In genomic region chr7:50335230-50335794, GRCh38 we compare ENCODE assay signal across 24 cellular contexts. TPM values are rescaled to one million over a fixed set of nuclear protein-coding genes. Genes with fewer than 3 reads are reported as not detected.
A peak's percentile ranks its signal among the peaks of the same experiment; 100 is the strongest.
DNase-seq lines count a peak whose midpoint lies in the region; ATAC-seq, FAIRE-seq and TF ChIP-seq lines count a peak whose summit lies in the region.
"Had no signal": no experiment of that assay in that cellular context is flagged by ENCODE, and none has a peak within 500 bp of the region (broad histone marks: within the 10 kb centered on the region; RNA-seq: fewer than 3 reads in every experiment).

No MANE protein-coding gene starts in this region.

- intact Hi-C loops in naive thymus-derived CD4-positive, alpha-beta T cell (cut with micrococcal nuclease), result no loop called here

- H2AFZ ChIP-seq in SU-DHL-6 (ENCODE audit: low read depth, low read length, severe bottlenecking), result no peak overlapping the region
- H2AFZ ChIP-seq: parathyroid adenoma had no signal

- H3K27ac ChIP-seq in BLaER1 (peak overlapping the region; percentile 54), SU-DHL-6 (ENCODE audit: low read depth, low read length) (peak overlapping the region; percentile 94)
- H3K27ac ChIP-seq in naive thymus-derived CD4-positive, alpha-beta T cell (ENCODE audit: low read depth, low read length), result peak overlapping the region; percentile 93
- H3K27ac ChIP-seq: breast epithelium, parathyroid adenoma, thoracic aorta, uterus had no signal

- H3K4me1 ChIP-seq in BLaER1, result peaks cover 100% of the 10 kb centered on the region
- H3K4me1 ChIP-seq in naive thymus-derived CD4-positive, alpha-beta T cell (ENCODE audit: control insufficient read depth in 2 of 2, insufficient read depth in 2 of 2, low read length in 2 of 2), result peaks cover 99% of the 10 kb centered on the region in 2 donors
- H3K4me1 ChIP-seq: breast epithelium, uterus had no signal

- peak overlapping the region; percentile 97 for H3K4me2 ChIP-seq in BLaER1
- peak overlapping the region; percentile 63 for H3K4me2 ChIP-seq in SU-DHL-6 (ENCODE audit: low read depth, low read length, poor library complexity, severe bottlenecking)

- TF ChIP-seq CTCF in SU-DHL-6 (IDR thresholded peaks at IDR 0.05; ENCODE audit: insufficient read depth, low read length, poor library complexity, severe bottlenecking), result no peak
- no peak for TF ChIP-seq CTCF in chondrocyte (IDR thresholded peaks at IDR 0.05)

- DNase-seq in GM12891 (ENCODE audit: insufficient read length, low spot score), result no peak
- no peak for DNase-seq in naive thymus-derived CD4-positive, alpha-beta T cell
- DNase-seq in chondrocyte (ENCODE audit: low spot score), result no peak
- no peak for DNase-seq in NOMO-1 treated with dmso at 0.1 percent for 144 hours (lab: John Stamatoyannopoulos, UW; ENCODE audit: unreplicated experiment)
- no peak for DNase-seq in NCI-H510A (lab: John Stamatoyannopoulos, UW)
- DNase-seq in NCI-H1092 (lab: John Stamatoyannopoulos, UW), result no peak
- DNase-seq: hypothalamus, left cardiac atrium, NCI-H1417 treated with DMSO at 0.1 percent for 48 hours, NCI-H2029 treated with DMSO at 0.1 percent for 48 hours, SIG-M5, uterus had no signal

- no peak overlapping the region for H3K4me3 Mint-ChIP-seq in naive thymus-derived CD4-positive, alpha-beta T cell
- no peak overlapping the region for H3K4me3 Mint-ChIP-seq in chondrocyte (ENCODE audit: unreplicated experiment)
- H3K4me3 Mint-ChIP-seq: stimulated activated naive CD8-positive, alpha-beta T cell treated with anti-CD3 and anti-CD28 coated beads, Interleukin-15, Interleukin-2, amounts not matched to agents 100 ng/mL and 50 ng/mL, for 24 hours had no signal

- H4K20me1 ChIP-seq in BLaER1, result peaks cover 41% of the 10 kb centered on the region
- H4K20me1 ChIP-seq in SU-DHL-6 (ENCODE audit: low read depth, low read length), result no peaks in the 10 kb centered on the region

- POLR2A ChIA-PET in naive thymus-derived CD4-positive, alpha-beta T cell (lab: Charles Lee), result interaction anchor here (1.2 to 43.0 kb wide), 4 partner anchors 23 to 129 kb away, joined by 4 to 2368 read pairs (median 667); partner anchors contain the start of gene IKZF1

- peaks cover 7 to 47% (median 26%) of the 10 kb centered on the region in 5 donors for H3K36me3 Mint-ChIP-seq in naive thymus-derived CD4-positive, alpha-beta T cell
- H3K36me3 Mint-ChIP-seq in chondrocyte (ENCODE audit: low read depth), result no peaks in the 10 kb centered on the region

- H3K27me3 ChIP-seq in BLaER1 (no peaks in the 10 kb centered on the region), SU-DHL-6 (ENCODE audit: low read length) (no peaks in the 10 kb centered on the region)
- no peaks in the 10 kb centered on the region for H3K27me3 ChIP-seq in naive thymus-derived CD4-positive, alpha-beta T cell (ENCODE audit: control insufficient read depth in 2 of 2, insufficient read depth in 2 of 2, low read length in 2 of 2)
- H3K27me3 ChIP-seq: breast epithelium, uterus had no signal

- peaks cover 0 to 70% (median 24%) of the 10 kb centered on the region in 7 donors for H3K4me1 Mint-ChIP-seq in naive thymus-derived CD4-positive, alpha-beta T cell
- H3K4me1 Mint-ChIP-seq in chondrocyte (ENCODE audit: low read depth), result no peaks in the 10 kb centered on the region

- peaks cover 80% of the 10 kb centered on the region for H3F3A ChIP-seq in SU-DHL-6 (ENCODE audit: insufficient read depth)

- H3K9ac ChIP-seq in BLaER1 (peak overlapping the region; percentile 26; the same call in 1 of the 2 replicates), SU-DHL-6 (ENCODE audit: low read length) (peak overlapping the region; percentile 53)
- H3K9ac ChIP-seq: parathyroid adenoma had no signal

- H3K9me3 ChIP-seq in BLaER1 (no peaks in the 10 kb centered on the region), SU-DHL-6 (ENCODE audit: insufficient read depth, low read length) (no peaks in the 10 kb centered on the region)
- no peaks in the 10 kb centered on the region for H3K9me3 ChIP-seq in naive thymus-derived CD4-positive, alpha-beta T cell (ENCODE audit: control insufficient read depth in 2 of 3, low read length in 3 of 3)
- H3K9me3 ChIP-seq: breast epithelium, HAP-1, thoracic aorta, uterus had no signal

- no peak overlapping the region for H3K27ac Mint-ChIP-seq in naive thymus-derived CD4-positive, alpha-beta T cell
- no peak overlapping the region for H3K27ac Mint-ChIP-seq in chondrocyte (ENCODE audit: unreplicated experiment)
- H3K27ac Mint-ChIP-seq: activated T-helper 2 cell treated with anti-CD3 and anti-CD28 coated beads, Interferon-gamma antibody, Interleukin-2, Interleukin-4, amounts not matched to agents 10 μg/mL and 5 μg/mL and 100 μg/mL, durations not matched to agents 14 hours and 24 hours and 36 hours; stimulated activated naive CD8-positive, alpha-beta T cell treated with anti-CD3 and anti-CD28 coated beads, Interleukin-15, Interleukin-2, amounts not matched to agents 100 ng/mL and 50 ng/mL, for 24 hours had no signal

- TF ChIP-seq POLR2A in GM12891 (IDR thresholded peaks at IDR 0.05; ENCODE audit: low read depth, low read length), result no peak

- peaks cover 0 to 3% (median 0%) of the 10 kb centered on the region in 11 donors for H3K9me3 Mint-ChIP-seq in naive thymus-derived CD4-positive, alpha-beta T cell
- H3K9me3 Mint-ChIP-seq in chondrocyte (ENCODE audit: low read depth), result no peaks in the 10 kb centered on the region
- H3K9me3 Mint-ChIP-seq: activated naive CD4-positive, alpha-beta T cell treated with anti-CD3 and anti-CD28 coated beads, Interleukin-2, amount 50 U/mL, for 24 hours; activated T-helper 2 cell treated with anti-CD3 and anti-CD28 coated beads, Interferon-gamma antibody, Interleukin-2, Interleukin-4, amounts not matched to agents 10 μg/mL and 5 μg/mL and 100 μg/mL, durations not matched to agents 14 hours and 24 hours and 36 hours; stimulated activated naive CD8-positive, alpha-beta T cell treated with anti-CD3 and anti-CD28 coated beads, Interleukin-15, Interleukin-2, amounts not matched to agents 100 ng/mL and 50 ng/mL, for 24 hours had no signal

- no peaks in the 10 kb centered on the region for H3K27me3 Mint-ChIP-seq in naive thymus-derived CD4-positive, alpha-beta T cell
- H3K27me3 Mint-ChIP-seq in chondrocyte (ENCODE audit: low read depth), result peaks cover 15% of the 10 kb centered on the region
- H3K27me3 Mint-ChIP-seq: activated naive CD4-positive, alpha-beta T cell treated with anti-CD3 and anti-CD28 coated beads, Interleukin-2, amount 50 U/mL, for 24 hours; stimulated activated naive CD8-positive, alpha-beta T cell treated with anti-CD3 and anti-CD28 coated beads, Interleukin-15, Interleukin-2, amounts not matched to agents 100 ng/mL and 50 ng/mL, for 24 hours had no signal

- FAIRE-seq in GM12891 (lab: Jason Lieb, UNC), result no peak
- FAIRE-seq: A204.1, RCC 7860 had no signal

- H3K79me2 ChIP-seq in SU-DHL-6 (ENCODE audit: insufficient read depth, low read length), result peaks cover 92% of the 10 kb centered on the region
- H3K79me2 ChIP-seq: parathyroid adenoma had no signal

- CTCF ChIA-PET in naive thymus-derived CD4-positive, alpha-beta T cell (lab: Charles Lee), result interaction anchor here (0.9 to 1.5 kb wide), 6 partner anchors 14 to 130 kb away, joined by 3 to 7 read pairs (median 4); no protein-coding TSS in a partner anchor

- ATAC-seq in naive thymus-derived CD4-positive, alpha-beta T cell, result no peak

- H3K9me2 ChIP-seq in SU-DHL-6 (replicated peaks; ENCODE audit: insufficient read depth, low read length), result no peaks in the 10 kb centered on the region

- H3K4me3 ChIP-seq in BLaER1 (no peak overlapping the region), SU-DHL-6 (ENCODE audit: insufficient read depth, low read length, poor library complexity, severe bottlenecking) (no peak overlapping the region)
- peak overlapping the region; percentile 29 for H3K4me3 ChIP-seq in naive thymus-derived CD4-positive, alpha-beta T cell (ENCODE audit: low read length)
- H3K4me3 ChIP-seq: breast epithelium, HAP-1, thoracic aorta, uterus had no signal

- peaks cover 56% of the 10 kb centered on the region for H3K36me3 ChIP-seq in BLaER1
- no peaks in the 10 kb centered on the region for H3K36me3 ChIP-seq in SU-DHL-6 (ENCODE audit: low read length)
- no peaks in the 10 kb centered on the region for H3K36me3 ChIP-seq in naive thymus-derived CD4-positive, alpha-beta T cell (ENCODE audit: control insufficient read depth in 2 of 3, insufficient read depth in 3 of 3, low read length in 3 of 3)
- H3K36me3 ChIP-seq: breast epithelium, HAP-1, thoracic aorta, uterus had no signal

TF ChIP-seq in GM12891, 5 proteins besides CTCF, POLR2A, EP300 and RAD21:
- TF ChIP-seq POLR2AphosphoS5 (IDR thresholded peaks at IDR 0.05; ENCODE audit: low read depth, low read length), result no peak
- 0 out of 2 replicates have a peak, but pooled peaks have one; percentile 25 for TF ChIP-seq POU2F2 (IDR thresholded peaks at IDR 0.05; ENCODE audit: low read depth, low read length)
- TF ChIP-seq SPI1 (IDR thresholded peaks at IDR 0.05; ENCODE audit: low read depth, low read length), result no peak
- TF ChIP-seq TAF1 (IDR thresholded peaks at IDR 0.05; ENCODE audit: low read depth, low read length), result no peak

RNA-seq across cellular contexts. Expression of gene IKZF1, which starts 30.8 kb away (rescaled TPM):
- polyA plus RNA-seq in GM12891 (2012; ENCODE audit: low read depth, missing spikeins), result 39.6 TPM
- total RNA-seq in naive thymus-derived CD4-positive, alpha-beta T cell, result 100 to 1,000 TPM; 388 to 548 (median 463) TPM
- 100 to 1,000 TPM; 258 to 318 TPM for polyA plus RNA-seq in naive thymus-derived CD4-positive, alpha-beta T cell
- not detected in 3 replicates for total RNA-seq in chondrocyte
- total RNA-seq: G401 had no signal

Comparison
In these comparisons a context has a peak if more than half of its experiments do, and no peak if none do; other contexts are left out.
1. RNA of gene IKZF1, which starts 30.8 kb away (total RNA-seq): 388 to 548 TPM in naive thymus-derived CD4-positive, alpha-beta T cell; not detected in chondrocyte; every median in the first group is over 100 times any median in the second.
2. Peak in every context shown above with its lines, with median percentiles within 50 percentile points of each other: H3K27ac ChIP-seq.